Comparison of ENCODE assay signal across 16 cellular contexts in the genomic region with DNA sequence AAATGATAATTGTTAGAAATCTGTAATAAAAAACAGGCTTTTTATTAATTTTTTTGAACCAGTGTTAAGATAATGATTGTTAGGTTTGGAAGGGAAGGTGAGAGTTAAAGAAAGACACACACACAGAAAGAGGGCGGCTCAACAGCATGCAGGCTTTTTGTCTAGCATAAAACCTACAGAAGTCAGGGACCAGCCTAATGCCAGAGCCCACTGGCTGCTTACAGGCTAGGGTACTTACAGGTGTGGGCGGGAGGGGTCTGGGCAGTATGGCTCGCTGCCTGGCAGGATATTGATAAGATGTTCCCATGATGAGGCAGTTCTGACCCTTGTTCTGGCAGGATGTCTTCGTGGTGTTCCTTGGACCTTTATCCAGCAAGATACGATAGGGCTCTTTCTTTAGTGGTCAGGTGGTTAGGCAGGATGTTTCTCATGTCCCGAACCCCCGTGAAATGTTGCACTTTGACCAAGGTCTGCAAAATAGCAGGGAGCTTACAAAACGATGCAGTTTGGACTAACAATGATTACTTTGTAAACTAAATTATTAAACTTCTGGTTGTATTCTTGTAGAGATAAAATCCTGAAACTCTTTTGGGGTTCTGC.
"Had no signal": no experiment of that assay in that cellular context is flagged by ENCODE, and none has a peak within 500 bp of the region (broad histone marks: within the 10 kb centered on the region; RNA-seq: fewer than 3 reads in every experiment).

No MANE protein-coding gene starts in this region.

- H3K27ac Mint-ChIP-seq: endodermal cell; mesothelial cell of epicardium; T-helper 2 cell treated with Interferon-gamma antibody and Interleukin-4, amounts not matched to agents 5 μg/mL and 100 μg/mL, for 36 hours had no signal

- H3K27me3 ChIP-seq: adrenal gland, dorsolateral prefrontal cortex, upper lobe of right lung had no signal

- H3K4me3 ChIP-seq: adrenal gland, dorsolateral prefrontal cortex, lower lobe of right lung, skin epidermis, upper lobe of right lung had no signal

- H3K4me3 Mint-ChIP-seq: endodermal cell; mesothelial cell of epicardium; T-helper 2 cell treated with Interferon-gamma antibody and Interleukin-4, amounts not matched to agents 5 μg/mL and 100 μg/mL, for 36 hours had no signal

- H3K9me3 Mint-ChIP-seq: endodermal cell; T-helper 2 cell treated with Interferon-gamma antibody and Interleukin-4, amounts not matched to agents 5 μg/mL and 100 μg/mL, for 36 hours had no signal

- H3K27ac ChIP-seq: adrenal gland, dorsolateral prefrontal cortex, lower lobe of right lung, skin epidermis, upper lobe of right lung had no signal

- ATAC-seq: lower lobe of right lung; stimulated activated naive CD8-positive, alpha-beta T cell treated with anti-CD3 and anti-CD28 coated beads, Interleukin-15, Interleukin-2, amounts not matched to agents 100 U/mL and 50 U/mL, for 24 hours; upper lobe of right lung had no signal

- H3K4me1 Mint-ChIP-seq: endodermal cell, mesothelial cell of epicardium had no signal

- DNase-seq: activated CD4-positive, CD25-positive, alpha-beta regulatory T cell treated with anti-CD3 and anti-CD28 coated beads, Interleukin-2, amount 50 U/mL, for 72 hours; activated effector memory CD4-positive, alpha-beta T cell treated with Interleukin-2 at 50 U/mL for 16 hours; activated naive CD4-positive, alpha-beta T cell treated with anti-CD3 and anti-CD28 coated beads, Interleukin-2, amount 50 U/mL, for 16 hours; adrenal gland; dorsolateral prefrontal cortex; endodermal cell; hypothalamus; lower lobe of right lung; stimulated activated CD4-positive, alpha-beta T cell treated with anti-CD3 and anti-CD28 coated beads, Interleukin-4, amount 100 ng/mL, for 4 hours; stimulated activated CD8-positive, alpha-beta memory T cell treated with anti-CD3 and anti-CD28 coated beads, Interleukin-4, amount 100 ng/mL, for 48 hours; stimulated activated naive CD8-positive, alpha-beta T cell treated with anti-CD3 and anti-CD28 coated beads, Interleukin-15, Interleukin-2, amounts not matched to agents 100 U/mL and 50 U/mL, for 24 hours; SW 1271; upper lobe of right lung had no signal

- H3K9me3 ChIP-seq: adrenal gland, lower lobe of right lung, upper lobe of right lung had no signal

- H3K4me1 ChIP-seq: adrenal gland, lower lobe of right lung, upper lobe of right lung had no signal
